ENCODE assay signal across 22 cellular contexts in genomic region chr5:140205952-140206351, GRCh38. TPM values are rescaled to one million over a fixed set of nuclear protein-coding genes. Genes with fewer than 3 reads are reported as not detected.
DNase-seq lines count a peak whose midpoint lies in the region; ATAC-seq, FAIRE-seq and TF ChIP-seq lines count a peak whose summit lies in the region.
"Had no signal": no experiment of that assay in that cellular context is flagged by ENCODE, and none has a peak within 500 bp of the region (broad histone marks: within the 10 kb centered on the region; RNA-seq: fewer than 3 reads in every experiment).

No MANE protein-coding gene starts in this region.

- 54% methylated on average over 4 of the region's 4 CpGs; no CpG with 5 or more reads in 1 of the 2 experiments for WGBS in H1 (ENCODE audit: extremely low coverage in 1 of 2, insufficient coverage in 1 of 2, insufficient read length in 1 of 2, insufficient replicate concordance in 2 of 2, low coverage in 1 of 2, low lambda C conversion rate in 2 of 2, missing lambda C conversion rate in 1 of 2), 2 experiments

- H3K14ac ChIP-seq in H1 (ENCODE audit: insufficient read length) = no peak overlapping the region

- no peak overlapping the region for H2AK5ac ChIP-seq in H1 (ENCODE audit: low read depth, low read length)

- no peak for TF ChIP-seq POLR2A in H1 (IDR thresholded peaks at IDR 0.05; ENCODE audit: control extremely low read depth in 1 of 2, low read depth in 2 of 2, low read length in 2 of 2)

- no peaks in the 10 kb centered on the region for H4K20me1 ChIP-seq in H1 (replicated peaks in 1 of 2; ENCODE audit: control insufficient read depth in 1 of 2, insufficient read depth in 2 of 2, low read length in 2 of 2)

- H4K8ac ChIP-seq in H1 (ENCODE audit: extremely low read depth, insufficient read depth, low read length) = no peak overlapping the region

- H3K4me3 Mint-ChIP-seq in CD4-positive, alpha-beta memory T cell = no peak overlapping the region
- H3K4me3 Mint-ChIP-seq: activated B cell treated with CpG ODN at 0.5 μM for 24 hours; CD4-positive, CD25-positive, alpha-beta regulatory T cell; IgD-negative memory B cell; memory B cell; natural killer cell treated with Interleukin-12 subunit alpha and Interleukin-12 subunit beta and Interleukin-15 and Interleukin-18, amount 100 ng/mL, for 72 hours; stimulated activated effector memory CD8-positive, alpha-beta T cell treated with anti-CD3 and anti-CD28 coated beads, Interleukin-12 subunit alpha, Interleukin-12 subunit beta, amount 100 ng/mL, for 72 hours had no signal

- CTCF ChIA-PET in HEK293 (lab: Yijun Ruan, JAX) (interaction anchor here (0.5 to 1.5 kb wide), 9 partner anchors 8 to 357 kb away, joined by 3 to 6 read pairs (median 3); no protein-coding TSS in a partner anchor), H1 (lab: Charles Lee; ENCODE audit: partially characterized antibody) (interaction anchor here (0.6 to 2.7 kb wide), 32 partner anchors 9 to 1078 kb away, joined by 3 to 55 read pairs (median 4); no protein-coding TSS in a partner anchor)
- CTCF ChIA-PET in CD4-positive, alpha-beta memory T cell (lab: Charles Lee; ENCODE audit: partially characterized antibody) = interaction anchor here (1.1 kb wide), 1 partner anchor 237 kb away, joined by 3 read pairs; no protein-coding TSS in a partner anchor

- TF ChIP-seq RAD21 in H1 (IDR thresholded peaks at IDR 0.05 in 1 of 2, conservative IDR thresholded peaks at IDR 0.05 in 1 of 2; ENCODE audit: low read depth in 2 of 2, low read length in 2 of 2) = peak in 1 of 2 experiments; percentile 32; a peak in 1 of 4 replicates

- no peak for FAIRE-seq in H1 (lab: Jason Lieb, UNC)
- FAIRE-seq: GM18507, H54, islet of Langerhans had no signal

- TF ChIP-seq CTCF in BE2C (IDR thresholded peaks at IDR 0.05; ENCODE audit: low read depth, low read length) (0 out of 2 replicates have a peak, but pooled peaks have one; percentile 9), HEK293 (tag by site-specific recombination; IDR thresholded peaks at IDR 0.05) (peak; percentile 38), H1 (IDR thresholded peaks at IDR 0.05; ENCODE audit: control extremely low read depth in 1 of 3, insufficient read depth in 1 of 3, low read depth in 1 of 3, low read length in 3 of 3) (peak; percentile 58 to 66 (median 62))

- no peak overlapping the region for H2BK5ac ChIP-seq in H1 (ENCODE audit: low read depth, low read length)

- POLR2A ChIA-PET in HEK293 (lab: Yijun Ruan, JAX) = interaction anchor here (1.5 kb wide), 1 partner anchor 10 kb away, joined by 4 read pairs; no protein-coding TSS in a partner anchor
- POLR2A ChIA-PET in H1 (lab: Charles Lee; ENCODE audit: partially characterized antibody) = interaction anchor here (1.3 to 1.4 kb wide), 3 partner anchors 10 to 32 kb away, joined by 3 to 5 read pairs (median 4); no protein-coding TSS in a partner anchor
- POLR2A ChIA-PET in CD4-positive, alpha-beta memory T cell (lab: Charles Lee; ENCODE audit: partially characterized antibody) = no interaction called here

- DNase-seq in BE2C = no peak
- peak in 1 of 2 experiments; percentile 53 for DNase-seq in H1 (ENCODE audit: low read depth in 1 of 2, low spot score in 2 of 2)
- peak; percentile 69 for DNase-seq in iPS-NIHi11 (ENCODE audit: low spot score)
- no peak for DNase-seq in NCI-H2171 (lab: John Stamatoyannopoulos, UW)
- DNase-seq in AML-193 (lab: John Stamatoyannopoulos, UW) = no peak
- no peak for DNase-seq in CD4-positive, alpha-beta memory T cell
- DNase-seq: activated B cell treated with CpG ODN at 0.5 μM for 24 hours; CD4-positive, CD25-positive, alpha-beta regulatory T cell; DMS53; MV-4-11; NCI-H2029; NCI-H524; transverse colon had no signal

- no peak overlapping the region for H2BK120ac ChIP-seq in H1 (replicated peaks; ENCODE audit: low read depth, low read length)

- no peaks in the 10 kb centered on the region for H3K27me3 Mint-ChIP-seq in CD4-positive, alpha-beta memory T cell
- H3K27me3 Mint-ChIP-seq: activated B cell treated with CpG ODN at 0.5 μM for 24 hours; CD4-positive, CD25-positive, alpha-beta regulatory T cell; IgD-negative memory B cell; memory B cell had no signal

- H4K91ac ChIP-seq in H1 (replicated peaks; ENCODE audit: insufficient read length, low read length) = no peak overlapping the region

- no peak overlapping the region for H3K27ac ChIP-seq in HEK293 (ENCODE audit: extremely low read depth, low read depth, low read length)
- no peak overlapping the region for H3K27ac ChIP-seq in H1 (ENCODE audit: low read depth, low read length)
- H3K27ac ChIP-seq in CD4-positive, alpha-beta memory T cell (ENCODE audit: low read depth, low read length) = no peak overlapping the region
- H3K27ac ChIP-seq: transverse colon had no signal

- TF ChIP-seq EP300 in H1 (IDR thresholded peaks at IDR 0.05; ENCODE audit: borderline replicate concordance in 1 of 2, low read depth in 2 of 2, low read length in 2 of 2) = no peak

- no peak overlapping the region for H2BK12ac ChIP-seq in H1 (ENCODE audit: low read depth, low read length)

- H3K4me2 ChIP-seq in H1 (ENCODE audit: insufficient read depth in 1 of 2, low read depth in 2 of 2, low read length in 2 of 2) = peak overlapping the region; percentile 6 to 29

- H3K27me3 ChIP-seq in BE2C (no peaks in the 10 kb centered on the region), H1 (replicated peaks in 1 of 4; ENCODE audit: control insufficient read depth in 3 of 4, extremely low read depth in 1 of 4, insufficient read depth in 3 of 4, low read length in 3 of 4) (no peaks in the 10 kb centered on the region)
- no peaks in the 10 kb centered on the region for H3K27me3 ChIP-seq in CD4-positive, alpha-beta memory T cell (ENCODE audit: insufficient read depth, low read length)
- H3K27me3 ChIP-seq: transverse colon had no signal

- H2BK15ac ChIP-seq in H1 (ENCODE audit: low read length) = no peak overlapping the region

- H3K36me3 ChIP-seq in BE2C (no peaks in the 10 kb centered on the region), HEK293 (ENCODE audit: control insufficient read depth in 2 of 2, insufficient read depth in 1 of 2, low read length in 2 of 2) (no peaks in the 10 kb centered on the region), H1 (ENCODE audit: control insufficient read depth in 2 of 4, insufficient read depth in 4 of 4, low read length in 3 of 4) (no peaks in the 10 kb centered on the region)
- no peaks in the 10 kb centered on the region for H3K36me3 ChIP-seq in CD4-positive, alpha-beta memory T cell (ENCODE audit: insufficient read depth, low read length)
- H3K36me3 ChIP-seq: transverse colon had no signal

- no peaks in the 10 kb centered on the region for H3K79me1 ChIP-seq in H1 (ENCODE audit: low read depth, low read length)

- no peak for ATAC-seq in GM19463 (IDR thresholded peaks at IDR 0.05; ENCODE audit: unreplicated experiment)
- ATAC-seq: natural killer cell treated with Interleukin-12 subunit alpha and Interleukin-12 subunit beta and Interleukin-15 and Interleukin-18, amount 100 ng/mL, for 72 hours; stimulated activated effector memory CD8-positive, alpha-beta T cell treated with anti-CD3 and anti-CD28 coated beads, Interleukin-12 subunit alpha, Interleukin-12 subunit beta, amount 100 ng/mL, for 72 hours had no signal

- H3K79me2 ChIP-seq in H1 (ENCODE audit: control insufficient read depth in 1 of 2, insufficient read depth in 2 of 2, low read length in 2 of 2) = no peaks in the 10 kb centered on the region

- H3K9ac ChIP-seq in H1 (replicated peaks in 1 of 4; ENCODE audit: extremely low read depth in 1 of 4, low read depth in 3 of 4, low read length in 3 of 4) = no peak overlapping the region

- H3K23me2 ChIP-seq in H1 (ENCODE audit: low read depth, low read length) = no peaks in the 10 kb centered on the region; the same call in 1 of the 2 replicates

- H3K9me3 ChIP-seq in BE2C (no peaks in the 10 kb centered on the region), HEK293 (ENCODE audit: control insufficient read depth, insufficient read depth, low read depth, low read length) (no peaks in the 10 kb centered on the region), H1 (ENCODE audit: insufficient read depth in 2 of 2, low read depth in 1 of 2, low read length in 1 of 2) (no peaks in the 10 kb centered on the region)
- H3K9me3 ChIP-seq in CD4-positive, alpha-beta memory T cell (ENCODE audit: control insufficient read depth in 1 of 2, low read length in 2 of 2) = no peaks in the 10 kb centered on the region
- H3K9me3 ChIP-seq: transverse colon had no signal

- peaks cover 0 to 10% of the 10 kb centered on the region in 2 donors for H3K36me3 Mint-ChIP-seq in CD4-positive, alpha-beta memory T cell
- H3K36me3 Mint-ChIP-seq: natural killer cell treated with Interleukin-12 subunit alpha and Interleukin-12 subunit beta and Interleukin-15 and Interleukin-18, amount 100 ng/mL, for 72 hours; stimulated activated effector memory CD8-positive, alpha-beta T cell treated with anti-CD3 and anti-CD28 coated beads, Interleukin-12 subunit alpha, Interleukin-12 subunit beta, amount 100 ng/mL, for 72 hours had no signal

- intact Hi-C loops in CD4-positive, alpha-beta memory T cell (cut with micrococcal nuclease) = no loop called here

- no peak overlapping the region for H3K56ac ChIP-seq in H1 (replicated peaks; ENCODE audit: insufficient read length, low read depth, low read length)

- no peak overlapping the region for H2BK20ac ChIP-seq in H1 (ENCODE audit: low read length)

- no peak overlapping the region for H3K4ac ChIP-seq in H1 (replicated peaks; ENCODE audit: insufficient read length, low read depth, low read length)

- H3K4me1 Mint-ChIP-seq in CD4-positive, alpha-beta memory T cell = no peaks in the 10 kb centered on the region
- H3K4me1 Mint-ChIP-seq: memory B cell; stimulated activated effector memory CD8-positive, alpha-beta T cell treated with anti-CD3 and anti-CD28 coated beads, Interleukin-12 subunit alpha, Interleukin-12 subunit beta, amount 100 ng/mL, for 72 hours had no signal

- H3K4me1 ChIP-seq in BE2C (no peaks in the 10 kb centered on the region), HEK293 (ENCODE audit: control insufficient read depth, insufficient read depth, low read length) (peaks cover 4% of the 10 kb centered on the region), H1 (replicated peaks in 1 of 4; ENCODE audit: control insufficient read depth in 3 of 4, insufficient read depth in 4 of 4, low read length in 3 of 4) (peaks cover 0 to 5% (median 4%) of the 10 kb centered on the region in 4 experiments; a peak in 5 of 7 replicates)
- H3K4me1 ChIP-seq in CD4-positive, alpha-beta memory T cell (ENCODE audit: insufficient read depth, low read length) = no peaks in the 10 kb centered on the region

- H3K27ac Mint-ChIP-seq in CD4-positive, alpha-beta memory T cell = peak overlapping the region in 1 of 7 donors; percentile 26
- H3K27ac Mint-ChIP-seq: activated B cell treated with CpG ODN at 0.5 μM for 24 hours; CD4-positive, CD25-positive, alpha-beta regulatory T cell; IgD-negative memory B cell; memory B cell; stimulated activated effector memory CD8-positive, alpha-beta T cell treated with anti-CD3 and anti-CD28 coated beads, Interleukin-12 subunit alpha, Interleukin-12 subunit beta, amount 100 ng/mL, for 72 hours had no signal

- H4K5ac ChIP-seq in H1 (ENCODE audit: insufficient read length, low read depth, low read length) = no peak overlapping the region

- no peak overlapping the region for H2AFZ ChIP-seq in H1 (ENCODE audit: low read length)

- H3K23ac ChIP-seq in H1 (ENCODE audit: insufficient read length) = no peak overlapping the region

- H3K18ac ChIP-seq in H1 (ENCODE audit: extremely low read depth, low read length) = no peak overlapping the region

- H3K9me3 Mint-ChIP-seq in CD4-positive, alpha-beta memory T cell = no peaks in the 10 kb centered on the region
- H3K9me3 Mint-ChIP-seq: activated B cell treated with CpG ODN at 0.5 μM for 24 hours; natural killer cell treated with Interleukin-12 subunit alpha and Interleukin-12 subunit beta and Interleukin-15 and Interleukin-18, amount 100 ng/mL, for 72 hours; stimulated activated effector memory CD8-positive, alpha-beta T cell treated with anti-CD3 and anti-CD28 coated beads, Interleukin-12 subunit alpha, Interleukin-12 subunit beta, amount 100 ng/mL, for 72 hours had no signal

- H3K4me3 ChIP-seq in BE2C (ENCODE audit: low read depth, low read length) (no peak overlapping the region), HEK293 (ENCODE audit: low read depth, low read length) (no peak overlapping the region), H1 (ENCODE audit: extremely low read depth in 1 of 4, insufficient read depth in 2 of 4, low read depth in 3 of 4, low read length in 4 of 4) (no peak overlapping the region)
- H3K4me3 ChIP-seq in CD4-positive, alpha-beta memory T cell (ENCODE audit: low read length in 2 of 2) = no peak overlapping the region
- H3K4me3 ChIP-seq: transverse colon had no signal

RNA-seq across cellular contexts. Expression of gene CYSTM1, which starts 31.0 kb away (rescaled TPM):
- polyA plus RNA-seq in BE2C (2012; ENCODE audit: insufficient read depth, insufficient read length, low read depth) = 72.8 TPM
- 25.0 and 28.1 TPM in 2 replicates for total RNA-seq in H1 (2021; fragmentation: NEBNext Ultra II Directional; extraction: Animal tissue kit (Norgen Biotek cat#: 25700))
- 38.8 and 47.8 TPM in 2 replicates for polyA plus RNA-seq in H1 (2011; rRNA removed)
- polyA plus RNA-seq in H1 (2011; cell fraction: cytosol; rRNA removed) = 52.6 TPM
- 25.3 TPM for polyA plus RNA-seq in H1 (2011; cell fraction: nucleus; rRNA removed)
- polyA plus RNA-seq in H1 (2012, experiment 1 of 2) = 17.5 to 37.1 TPM (median 30.7 TPM) in 4 replicates
- polyA plus RNA-seq in H1 (2012, experiment 2 of 2) = 28.3 TPM
- 15.9 TPM for polyA plus RNA-seq in H1 (2013, experiment 1 of 2)
- 17.1 TPM for polyA plus RNA-seq in H1 (2013, experiment 2 of 2)
- 15.7 and 23.1 TPM in 2 replicates for polyA minus RNA-seq in H1 (2011; rRNA and poly(A)+ RNA removed)
- 16.4 TPM for polyA minus RNA-seq in H1 (2011; cell fraction: cytosol; rRNA and poly(A)+ RNA removed)
- 14.4 TPM for polyA minus RNA-seq in H1 (2011; cell fraction: nucleus; rRNA and poly(A)+ RNA removed)
- total RNA-seq in CD4-positive, alpha-beta memory T cell = 1 to 10 TPM; 5.0 to 6.3 TPM
- polyA plus RNA-seq in CD4-positive, alpha-beta memory T cell = 10 to 100 TPM; 12.8 to 21.1 TPM

Comparison
In these comparisons a context has a peak if more than half of its experiments do, and no peak if none do; other contexts are left out.
1. CTCF ChIP-seq: peak in every context shown above with its lines; median percentile 62 in H1; 38 in HEK293; 9 in BE2C.